ENCODE assay signal across 8 cellular contexts in the genomic region with DNA sequence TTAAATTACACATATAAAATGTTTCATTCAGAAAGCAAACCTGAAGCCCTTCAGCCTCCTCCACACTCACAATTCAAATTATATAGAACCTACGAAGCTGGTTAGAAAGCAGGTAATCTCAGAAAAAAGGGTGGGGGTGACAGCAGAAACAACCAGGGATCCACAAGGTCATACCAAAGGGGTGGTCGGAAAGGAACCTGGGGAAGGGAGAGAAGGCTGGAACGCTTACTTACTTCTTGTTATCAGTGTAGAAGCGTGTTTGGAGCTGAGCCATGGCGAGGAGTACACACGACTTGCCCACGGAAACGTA. TPM values are rescaled to one million over a fixed set of nuclear protein-coding genes. Genes with fewer than 3 reads are reported as not detected.
DNase-seq lines count a peak whose midpoint lies in the region; ATAC-seq, FAIRE-seq and TF ChIP-seq lines count a peak whose summit lies in the region.

No MANE protein-coding gene starts in this region.

- peak overlapping the region; percentile 97 for H3K4me3 ChIP-seq in CD4-positive, CD25-positive, alpha-beta regulatory T cell (ENCODE audit: low read depth, low read length)
- H3K4me3 ChIP-seq in kidney (ENCODE audit: low read length in 2 of 2) = peak overlapping the region; percentile 94 to 100
- H3K4me3 ChIP-seq in thyroid gland (replicated peaks in 1 of 3) = peak overlapping the region; percentile 7 to 58 (median 24)

- H3K9me3 Mint-ChIP-seq in CD4-positive, CD25-positive, alpha-beta regulatory T cell = no peaks in the 10 kb centered on the region
- no peaks in the 10 kb centered on the region for H3K9me3 Mint-ChIP-seq in activated naive CD8-positive, alpha-beta T cell treated with anti-CD3 and anti-CD28 coated beads for 36 hours

- peaks cover 5% of the 10 kb centered on the region for H3K36me3 ChIP-seq in CD4-positive, CD25-positive, alpha-beta regulatory T cell (ENCODE audit: control insufficient read depth, insufficient read depth, low read length)
- H3K36me3 ChIP-seq in kidney (ENCODE audit: control insufficient read depth in 1 of 2, insufficient read depth in 2 of 2, low read length in 2 of 2) = no peaks in the 10 kb centered on the region
- no peaks in the 10 kb centered on the region for H3K36me3 ChIP-seq in thyroid gland

- peak overlapping the region; percentile 85 for H3K27ac ChIP-seq in CD4-positive, CD25-positive, alpha-beta regulatory T cell (ENCODE audit: insufficient read depth, low read length, poor library complexity, severe bottlenecking)
- peak overlapping the region; percentile 87 to 94 for H3K27ac ChIP-seq in kidney (ENCODE audit: low read depth in 2 of 2, low read length in 2 of 2)
- peak overlapping the region; percentile 54 to 94 (median 89) for H3K27ac ChIP-seq in thyroid gland

- no peaks in the 10 kb centered on the region for H3K9me3 ChIP-seq in CD4-positive, CD25-positive, alpha-beta regulatory T cell (ENCODE audit: control insufficient read depth in 2 of 2, low read length in 2 of 2)
- H3K9me3 ChIP-seq in kidney (ENCODE audit: control insufficient read depth in 1 of 2, low read length in 2 of 2) (no peaks in the 10 kb centered on the region), thyroid gland (no peaks in the 10 kb centered on the region)

- TF ChIP-seq CTCF in kidney (IDR thresholded peaks at IDR 0.05; ENCODE audit: borderline replicate concordance, extremely low read depth, insufficient read depth) (no peak), thyroid gland (IDR thresholded peaks at IDR 0.05) (no peak)

- intact Hi-C loops in kidney (cut with DNase I) = no loop called here
- intact Hi-C loops in thyroid gland (cut with DNase I) = no loop called here

- no peak for DNase-seq in CD4-positive, CD25-positive, alpha-beta regulatory T cell
- DNase-seq in activated naive CD8-positive, alpha-beta T cell treated with anti-CD3 and anti-CD28 coated beads for 36 hours = no peak
- DNase-seq in kidney = no peak
- no peak for DNase-seq in thyroid gland
- DNase-seq in NCI-H187 treated with DMSO at 0.1 percent for 48 hours (lab: John Stamatoyannopoulos, UW) = no peak

- no peak for ATAC-seq in CD4-positive, CD25-positive, alpha-beta regulatory T cell (ENCODE audit: low read depth in 2 of 2)
- ATAC-seq in HG02642 (IDR thresholded peaks at IDR 0.05; ENCODE audit: poor library complexity, unreplicated experiment) = peak; percentile 13
- ATAC-seq in HG03521 (IDR thresholded peaks at IDR 0.05; ENCODE audit: unreplicated experiment) = no peak
- ATAC-seq in GM21447 (IDR thresholded peaks at IDR 0.05; ENCODE audit: unreplicated experiment) = no peak

- H3K36me3 Mint-ChIP-seq in CD4-positive, CD25-positive, alpha-beta regulatory T cell = peaks cover 3% of the 10 kb centered on the region
- peaks cover 29% of the 10 kb centered on the region for H3K36me3 Mint-ChIP-seq in activated naive CD8-positive, alpha-beta T cell treated with anti-CD3 and anti-CD28 coated beads for 36 hours

- no peaks in the 10 kb centered on the region for H3K27me3 ChIP-seq in CD4-positive, CD25-positive, alpha-beta regulatory T cell (ENCODE audit: control insufficient read depth, insufficient read depth, low read length)
- no peaks in the 10 kb centered on the region for H3K27me3 ChIP-seq in thyroid gland

- peak overlapping the region; percentile 92 to 99 (median 97) for H3K27ac Mint-ChIP-seq in CD4-positive, CD25-positive, alpha-beta regulatory T cell
- peak overlapping the region; percentile 99 for H3K27ac Mint-ChIP-seq in activated naive CD8-positive, alpha-beta T cell treated with anti-CD3 and anti-CD28 coated beads for 36 hours

- peak overlapping the region; percentile 86 to 91 for H3K9ac ChIP-seq in kidney (ENCODE audit: low read length in 2 of 2)

- no peak for FAIRE-seq in kidney (lab: Jason Lieb, UNC)

- TF ChIP-seq POLR2A in thyroid gland (IDR thresholded peaks at IDR 0.05) = no peak

- 0% methylated on average over 8 of the region's 8 CpGs for WGBS in thyroid gland, 2 donors

- H3K27me3 Mint-ChIP-seq in CD4-positive, CD25-positive, alpha-beta regulatory T cell = no peaks in the 10 kb centered on the region
- H3K27me3 Mint-ChIP-seq in activated naive CD8-positive, alpha-beta T cell treated with anti-CD3 and anti-CD28 coated beads for 36 hours = no peaks in the 10 kb centered on the region

- H3K4me1 ChIP-seq in CD4-positive, CD25-positive, alpha-beta regulatory T cell (ENCODE audit: control insufficient read depth, insufficient read depth, low read length, poor library complexity, severe bottlenecking) = peaks cover 16% of the 10 kb centered on the region
- peaks cover 0 to 2% of the 10 kb centered on the region in 2 donors for H3K4me1 ChIP-seq in kidney (ENCODE audit: control insufficient read depth in 1 of 2, insufficient read depth in 1 of 2, low read depth in 1 of 2, low read length in 2 of 2)
- H3K4me1 ChIP-seq in thyroid gland = peaks cover 6 to 10% of the 10 kb centered on the region in 2 donors

- H3K4me1 Mint-ChIP-seq in CD4-positive, CD25-positive, alpha-beta regulatory T cell = peaks cover 4 to 45% (median 33%) of the 10 kb centered on the region in 4 donors
- H3K4me1 Mint-ChIP-seq in activated naive CD8-positive, alpha-beta T cell treated with anti-CD3 and anti-CD28 coated beads for 36 hours = peaks cover 28% of the 10 kb centered on the region

- H3K4me3 Mint-ChIP-seq in CD4-positive, CD25-positive, alpha-beta regulatory T cell = peak overlapping the region; percentile 90 to 99 (median 98)
- H3K4me3 Mint-ChIP-seq in activated naive CD8-positive, alpha-beta T cell treated with anti-CD3 and anti-CD28 coated beads for 36 hours = peak overlapping the region; percentile 96

RNA-seq across cellular contexts. Expression of gene WDR12, which starts 0.3 kb away (rescaled TPM):
- 8.3 TPM for total RNA-seq in CD4-positive, CD25-positive, alpha-beta regulatory T cell
- 10 to 100 TPM; 12.2 to 15.6 (median 13.3) TPM for polyA plus RNA-seq in CD4-positive, CD25-positive, alpha-beta regulatory T cell
- total RNA-seq in activated naive CD8-positive, alpha-beta T cell treated with anti-CD3 and anti-CD28 coated beads for 36 hours = 100 to 1,000 TPM; 158 to 174 TPM
- 37.8 TPM for total RNA-seq in kidney
- polyA plus RNA-seq in kidney (ENCODE audit: insufficient read depth, low read depth, low replicate concordance) = 55.0 TPM
- 10 to 100 TPM in 1 of 4 donors, 1 to 10 TPM in 3; 7.2 to 12.1 (median 7.7) TPM for total RNA-seq in thyroid gland

RNA-seq across cellular contexts. Expression of gene CARF, which starts 0.9 kb away (rescaled TPM):
- 11.3 TPM for total RNA-seq in CD4-positive, CD25-positive, alpha-beta regulatory T cell
- 10 to 100 TPM in 1 of 4 donors, 1 to 10 TPM in 3; 4.1 to 12.3 (median 7.0) TPM for polyA plus RNA-seq in CD4-positive, CD25-positive, alpha-beta regulatory T cell
- total RNA-seq in activated naive CD8-positive, alpha-beta T cell treated with anti-CD3 and anti-CD28 coated beads for 36 hours = 1 to 10 TPM; 3.5 to 4.2 TPM
- total RNA-seq in kidney = 12.6 TPM
- polyA plus RNA-seq in kidney (ENCODE audit: insufficient read depth, low read depth, low replicate concordance) = 2.7 TPM
- total RNA-seq in thyroid gland = 10 to 100 TPM; 24.7 to 56.3 (median 36.4) TPM

RNA-seq across cellular contexts. Expression of gene ICA1L, which starts 39.6 kb away (rescaled TPM):
- 0.91 TPM for total RNA-seq in CD4-positive, CD25-positive, alpha-beta regulatory T cell
- polyA plus RNA-seq in CD4-positive, CD25-positive, alpha-beta regulatory T cell = 1 to 10 TPM in 2 of 4 donors, under 1 TPM in 2; 0.74 to 1.9 (median 1.2) TPM
- total RNA-seq in activated naive CD8-positive, alpha-beta T cell treated with anti-CD3 and anti-CD28 coated beads for 36 hours = 1 to 10 TPM; 7.5 to 8.0 TPM
- total RNA-seq in kidney (9.9 TPM), thyroid gland (10 to 100 TPM; 12.1 to 35.7 (median 17.5) TPM)
- 1.5 TPM for polyA plus RNA-seq in kidney (ENCODE audit: insufficient read depth, low read depth, low replicate concordance)

Comparison
In these comparisons a context has a peak if more than half of its experiments do, and no peak if none do; other contexts are left out.
1. H3K4me3 ChIP-seq: peak in every context shown above with its lines; median percentile 97 in CD4-positive, CD25-positive, alpha-beta regulatory T cell; 97 in kidney; 24 in thyroid gland.